In genomic region chr16:30902070-30902972, GRCh38 we compare ENCODE assay signal across 7 cellular contexts. TPM values are rescaled to one million over a fixed set of nuclear protein-coding genes. Genes with fewer than 3 reads are reported as not detected.
DNase-seq lines count a peak whose midpoint lies in the region; ATAC-seq and TF ChIP-seq lines count a peak whose summit lies in the region.

No MANE protein-coding gene starts in this region.

- DNase-seq in GM10266 (ENCODE audit: extremely low spot score) (peak; percentile 92), HCEC 1CT (peak; percentile 62), NCI-H345 (lab: John Stamatoyannopoulos, UW) (peak; percentile 71), esophagus squamous epithelium (lab: John Stamatoyannopoulos, UW) (no peak)
- peak; percentile 66 to 82 for DNase-seq in activated T-cell treated with anti-CD3 and anti-CD28 coated beads, Interleukin-2, amount 50 U/mL, for 72 hours

- 24 to 35% methylated on average over 24 to 34 of the region's 93 CpGs for WGBS in esophagus squamous epithelium, 2 donors

- peaks cover 3% of the 10 kb centered on the region in 2 donors for H3K36me3 Mint-ChIP-seq in activated T-cell treated with anti-CD3 and anti-CD28 coated beads, Interleukin-2, amount 50 U/mL, for 72 hours (ENCODE audit: insufficient read depth in 2 of 2)

- peaks cover 17 to 43% (median 20%) of the 10 kb centered on the region in 3 donors for H3K4me1 ChIP-seq in esophagus squamous epithelium
- H3K4me1 ChIP-seq in muscle layer of colon (ENCODE audit: insufficient read depth, low read length), result peaks cover 20% of the 10 kb centered on the region

- H3K27ac ChIP-seq in esophagus squamous epithelium (peak overlapping the region; percentile 84 to 97 (median 88)), muscle layer of colon (ENCODE audit: low read depth, low read length) (peak overlapping the region; percentile 87), temporal lobe (ENCODE audit: low read depth, low read length) (peak overlapping the region; percentile 89)

- H3K9me3 ChIP-seq in esophagus squamous epithelium (no peaks in the 10 kb centered on the region), muscle layer of colon (ENCODE audit: low read length) (no peaks in the 10 kb centered on the region)

- intact Hi-C loops in esophagus squamous epithelium (cut with DNase I), result no loop called here

- H3K4me3 ChIP-seq in esophagus squamous epithelium (peak overlapping the region; percentile 47 to 79 (median 54)), muscle layer of colon (ENCODE audit: low read depth in 1 of 2, low read length in 2 of 2) (peak overlapping the region; percentile 47 to 60)

- H3K27me3 ChIP-seq in esophagus squamous epithelium (no peaks in the 10 kb centered on the region), muscle layer of colon (ENCODE audit: control insufficient read depth in 1 of 2, insufficient read depth in 2 of 2, low read length in 2 of 2) (no peaks in the 10 kb centered on the region)

- H3K27me3 Mint-ChIP-seq in activated T-cell treated with anti-CD3 and anti-CD28 coated beads, Interleukin-2, amount 50 U/mL, for 72 hours (ENCODE audit: low read depth), result no peaks in the 10 kb centered on the region

- H3K4me1 Mint-ChIP-seq in activated T-cell treated with anti-CD3 and anti-CD28 coated beads, Interleukin-2, amount 50 U/mL, for 72 hours (ENCODE audit: low read depth), result peaks cover 40% of the 10 kb centered on the region

- peak; percentile 92 to 95 for ATAC-seq in activated T-cell treated with anti-CD3 and anti-CD28 coated beads, Interleukin-2, amount 50 U/mL, for 72 hours (replicated peaks in 1 of 2)

- H3K9ac ChIP-seq in muscle layer of colon (ENCODE audit: low read length), result peak overlapping the region; percentile 39

- peak overlapping the region; percentile 94 to 99 for H3K4me3 Mint-ChIP-seq in activated T-cell treated with anti-CD3 and anti-CD28 coated beads, Interleukin-2, amount 50 U/mL, for 72 hours

- H3K9me3 Mint-ChIP-seq in activated T-cell treated with anti-CD3 and anti-CD28 coated beads, Interleukin-2, amount 50 U/mL, for 72 hours, result peaks cover 3% of the 10 kb centered on the region in 2 donors

- H3K36me3 ChIP-seq in esophagus squamous epithelium, result no peaks in the 10 kb centered on the region
- peaks cover 4% of the 10 kb centered on the region for H3K36me3 ChIP-seq in muscle layer of colon (ENCODE audit: insufficient read depth, low read length)

- peak overlapping the region; percentile 88 for H3K27ac Mint-ChIP-seq in activated T-cell treated with anti-CD3 and anti-CD28 coated beads, Interleukin-2, amount 50 U/mL, for 72 hours

- TF ChIP-seq CTCF in GM10266 (IDR thresholded peaks at IDR 0.05; ENCODE audit: control insufficient read depth, insufficient read depth, low read depth, missing control alignments), result peak; percentile 80
- peak in 4 of 6 experiments; percentile 18 to 65 (median 50) for TF ChIP-seq CTCF in esophagus squamous epithelium (IDR thresholded peaks at IDR 0.05)

- TF ChIP-seq POLR2A in esophagus squamous epithelium (IDR thresholded peaks at IDR 0.05), result no peak

RNA-seq across cellular contexts. Expression of gene CTF1, which starts 5.9 kb away (rescaled TPM):
- under 1 TPM; 0.25 to 0.72 TPM for total RNA-seq in activated T-cell treated with anti-CD3 and anti-CD28 coated beads, Interleukin-2, amount 50 U/mL, for 72 hours
- 1 to 10 TPM in 3 of 4 donors, under 1 TPM in 1; 0.53 to 3.6 (median 1.8) TPM for total RNA-seq in esophagus squamous epithelium
- under 0.01 TPM for total RNA-seq in temporal lobe

RNA-seq across cellular contexts. Expression of gene BCL7C, which starts 8.4 kb away (rescaled TPM):
- 10 to 100 TPM; 21.7 to 23.2 TPM for total RNA-seq in activated T-cell treated with anti-CD3 and anti-CD28 coated beads, Interleukin-2, amount 50 U/mL, for 72 hours
- total RNA-seq in esophagus squamous epithelium, result 10 to 100 TPM; 16.2 to 41.4 (median 25.8) TPM
- total RNA-seq in temporal lobe, result 27.0 TPM

RNA-seq across cellular contexts. Expression of gene FBXL19, which starts 21.1 kb away (rescaled TPM):
- total RNA-seq in activated T-cell treated with anti-CD3 and anti-CD28 coated beads, Interleukin-2, amount 50 U/mL, for 72 hours, result 10 to 100 TPM; 24.9 to 25.7 TPM
- total RNA-seq in esophagus squamous epithelium (10 to 100 TPM; 17.0 to 28.7 (median 25.1) TPM), temporal lobe (42.3 TPM)

RNA-seq across cellular contexts. Expression of gene ORAI3, which starts 46.5 kb away (rescaled TPM):
- 10 to 100 TPM; 13.6 to 15.6 TPM for total RNA-seq in activated T-cell treated with anti-CD3 and anti-CD28 coated beads, Interleukin-2, amount 50 U/mL, for 72 hours
- total RNA-seq in esophagus squamous epithelium, result 10 to 100 TPM in 3 of 4 donors, 1 to 10 TPM in 1; 4.0 to 28.6 (median 18.0) TPM
- 2.7 TPM for total RNA-seq in temporal lobe

RNA-seq across cellular contexts. Expression of gene SETD1A, which starts 55.2 kb away (rescaled TPM):
- total RNA-seq in activated T-cell treated with anti-CD3 and anti-CD28 coated beads, Interleukin-2, amount 50 U/mL, for 72 hours, result 10 to 100 TPM; 19.1 to 25.5 TPM
- total RNA-seq in esophagus squamous epithelium (1 to 10 TPM; 3.5 to 8.0 (median 5.4) TPM), temporal lobe (3.4 TPM)
